15 cellular contexts compared by ENCODE assay signal in the genomic region with DNA sequence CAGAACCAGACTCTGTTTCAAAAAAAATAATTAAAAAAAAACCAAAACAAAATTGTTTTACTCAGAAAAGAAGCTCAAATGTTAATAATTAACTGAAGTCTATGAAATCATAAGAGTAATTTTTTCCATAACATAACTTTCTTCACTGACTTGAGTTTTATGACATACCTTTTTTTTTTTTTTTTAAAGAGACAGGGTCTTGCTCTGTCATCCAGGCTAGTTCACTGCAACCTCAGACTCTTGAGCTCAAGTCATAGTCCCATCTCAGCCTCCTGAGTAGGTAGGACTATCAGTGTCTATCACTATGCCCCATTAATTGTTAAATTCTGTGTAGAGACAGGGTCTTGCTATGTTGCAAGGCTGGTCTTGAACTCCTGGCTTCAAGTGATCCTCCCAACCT.
"Had no signal": no experiment of that assay in that cellular context is flagged by ENCODE, and none has a peak within 500 bp of the region (broad histone marks: within the 10 kb centered on the region; RNA-seq: fewer than 3 reads in every experiment).

No MANE protein-coding gene starts in this region.

- H3K4me1 Mint-ChIP-seq: memory B cell had no signal

- H3K27me3 ChIP-seq: ascending aorta, dorsolateral prefrontal cortex, SJCRH30 had no signal

- H3K27me3 Mint-ChIP-seq: activated CD8-positive, alpha-beta memory T cell treated with anti-CD3 and anti-CD28 coated beads, Interleukin-2, amount 10 ng/mL, durations not matched to agents 7 days and 5 days; memory B cell; natural killer cell treated with Interleukin-12 subunit alpha and Interleukin-12 subunit beta and Interleukin-15 and Interleukin-18, amount 100 ng/mL, for 72 hours had no signal

- H3K9me3 ChIP-seq: ascending aorta, left ventricle myocardium inferior, SJCRH30, thoracic aorta had no signal

- H3K4me1 ChIP-seq: ascending aorta, SJCRH30 had no signal

- FAIRE-seq: bronchial epithelial cell, TTC549 had no signal

- H3K27ac Mint-ChIP-seq: memory B cell; natural killer cell treated with Interleukin-12 subunit alpha and Interleukin-12 subunit beta and Interleukin-15 and Interleukin-18, amount 100 ng/mL, for 72 hours; WTC11 had no signal

- ATAC-seq: activated CD8-positive, alpha-beta memory T cell treated with anti-CD3 and anti-CD28 coated beads, Interleukin-2, amount 10 ng/mL, durations not matched to agents 7 days and 5 days; natural killer cell treated with Interleukin-12 subunit alpha and Interleukin-12 subunit beta and Interleukin-15 and Interleukin-18, amount 100 ng/mL, for 72 hours; sciatic nerve; WTC11 had no signal

- H3K27ac ChIP-seq: ascending aorta, dorsolateral prefrontal cortex, left ventricle myocardium inferior, SJCRH30, thoracic aorta had no signal

- H3K4me3 Mint-ChIP-seq: activated CD8-positive, alpha-beta memory T cell treated with anti-CD3 and anti-CD28 coated beads, Interleukin-2, amount 10 ng/mL, durations not matched to agents 7 days and 5 days; memory B cell; natural killer cell treated with Interleukin-12 subunit alpha and Interleukin-12 subunit beta and Interleukin-15 and Interleukin-18, amount 100 ng/mL, for 72 hours; WTC11 had no signal

- DNase-seq: activated CD4-positive, alpha-beta T cell treated with anti-CD3 and anti-CD28 coated beads, Interleukin-2, amount 50 U/mL, for 1 hour; activated gamma-delta T cell treated with Interleukin-2 at 50 U/mL for 16 hours; dorsolateral prefrontal cortex; islet precursor cell; left ventricle myocardium inferior; SJCRH30 had no signal

- H3K4me3 ChIP-seq: ascending aorta, dorsolateral prefrontal cortex, left ventricle myocardium inferior, SJCRH30, thoracic aorta had no signal

- H3K9me3 Mint-ChIP-seq: memory B cell; natural killer cell treated with Interleukin-12 subunit alpha and Interleukin-12 subunit beta and Interleukin-15 and Interleukin-18, amount 100 ng/mL, for 72 hours; WTC11 had no signal
